ENCODE assay signal across 15 cellular contexts in the genomic region with DNA sequence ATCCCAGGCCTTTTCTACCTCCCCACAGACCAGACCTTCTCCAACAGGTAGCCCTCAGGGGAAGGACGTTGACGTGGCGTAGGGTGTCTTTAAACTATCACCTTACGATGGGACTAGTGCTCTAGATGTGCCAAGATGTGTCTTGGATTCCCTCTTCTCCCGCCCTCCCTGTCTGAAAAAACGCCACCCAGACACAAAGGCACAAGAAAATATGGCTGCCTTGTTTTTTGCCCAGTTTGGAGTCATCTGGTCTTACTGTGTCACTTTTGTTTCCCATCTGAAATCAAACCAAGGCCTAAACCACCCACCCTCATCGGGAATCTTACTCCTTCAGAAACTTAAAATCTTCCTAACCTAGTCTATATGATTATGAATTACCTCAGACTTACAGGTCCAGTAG.
DNase-seq lines count a peak whose midpoint lies in the region; ATAC-seq and TF ChIP-seq lines count a peak whose summit lies in the region.
"Had no signal": no experiment of that assay in that cellular context is flagged by ENCODE, and none has a peak within 500 bp of the region (broad histone marks: within the 10 kb centered on the region; RNA-seq: fewer than 3 reads in every experiment).

No MANE protein-coding gene starts in this region.

- H3K27me3 Mint-ChIP-seq in CD4-positive, CD25-positive, alpha-beta regulatory T cell: no peaks in the 10 kb centered on the region
- peaks cover 3% of the 10 kb centered on the region for H3K27me3 Mint-ChIP-seq in IgD-negative memory B cell
- H3K27me3 Mint-ChIP-seq: naive thymus-derived CD4-positive, alpha-beta T cell; type B pancreatic cell had no signal

- peak overlapping the region; percentile 81 for H3K4me2 ChIP-seq in osteoblast (ENCODE audit: insufficient read depth, low read length)
- H3K4me2 ChIP-seq: KMS-11 had no signal

- H3K4me3 ChIP-seq in CD4-positive, CD25-positive, alpha-beta regulatory T cell (ENCODE audit: low read depth, low read length): no peak overlapping the region
- H3K4me3 ChIP-seq in coronary artery (peak overlapping the region; percentile 72), osteoblast (ENCODE audit: insufficient read depth, low read length) (peak overlapping the region; percentile 72)

- no peaks in the 10 kb centered on the region for H3K36me3 ChIP-seq in CD4-positive, CD25-positive, alpha-beta regulatory T cell (ENCODE audit: control insufficient read depth, insufficient read depth, low read length)
- no peaks in the 10 kb centered on the region for H3K36me3 ChIP-seq in osteoblast (ENCODE audit: insufficient read depth, low read length)
- H3K36me3 ChIP-seq: sigmoid colon had no signal

- DNase-seq in CD4-positive, CD25-positive, alpha-beta regulatory T cell: no peak
- DNase-seq in coronary artery (ENCODE audit: low spot score) (no peak), osteoblast (ENCODE audit: insufficient read length, low spot score, missing footprints) (no peak), middle frontal gyrus (ENCODE audit: extremely low spot score, low spot score) (no peak), HCEC 1CT (no peak), COLO829 (ENCODE audit: low spot score) (no peak)
- DNase-seq: activated CD4-positive, alpha-beta T cell treated with anti-CD3 and anti-CD28 coated beads, Interleukin-2, amount 50 U/mL, for 48 hours; H7; naive thymus-derived CD4-positive, alpha-beta T cell; sigmoid colon; stimulated activated CD4-positive, alpha-beta T cell treated with anti-CD3 and anti-CD28 coated beads, Interleukin-4, amount 100 ng/mL, for 24 hours had no signal

- H3K9me3 ChIP-seq in CD4-positive, CD25-positive, alpha-beta regulatory T cell (ENCODE audit: control insufficient read depth in 2 of 2, low read length in 2 of 2): no peaks in the 10 kb centered on the region
- no peaks in the 10 kb centered on the region for H3K9me3 ChIP-seq in osteoblast (ENCODE audit: low read depth, low read length)
- H3K9me3 ChIP-seq: sigmoid colon had no signal

- peaks cover 3% of the 10 kb centered on the region for H3K4me1 ChIP-seq in CD4-positive, CD25-positive, alpha-beta regulatory T cell (ENCODE audit: control insufficient read depth, insufficient read depth, low read length, poor library complexity, severe bottlenecking)
- H3K4me1 ChIP-seq in osteoblast (ENCODE audit: insufficient read depth, low read length): peaks cover 9% of the 10 kb centered on the region

- ATAC-seq in CD4-positive, CD25-positive, alpha-beta regulatory T cell (ENCODE audit: low read depth in 2 of 2): no peak
- ATAC-seq in HG02798 (IDR thresholded peaks at IDR 0.05; ENCODE audit: poor library complexity, unreplicated experiment): no peak
- ATAC-seq: naive thymus-derived CD4-positive, alpha-beta T cell had no signal

- H3K9me3 Mint-ChIP-seq in CD4-positive, CD25-positive, alpha-beta regulatory T cell: no peaks in the 10 kb centered on the region
- H3K9me3 Mint-ChIP-seq in IgD-negative memory B cell: no peaks in the 10 kb centered on the region
- H3K9me3 Mint-ChIP-seq: naive thymus-derived CD4-positive, alpha-beta T cell had no signal

- no peak for TF ChIP-seq CTCF in coronary artery (IDR thresholded peaks at IDR 0.05)
- no peak for TF ChIP-seq CTCF in osteoblast (IDR thresholded peaks at IDR 0.05; ENCODE audit: extremely low read depth, low read depth, low read length)

- H4K20me1 ChIP-seq in osteoblast (ENCODE audit: insufficient read depth, low read length): no peaks in the 10 kb centered on the region

- H3K27me3 ChIP-seq in CD4-positive, CD25-positive, alpha-beta regulatory T cell (ENCODE audit: control insufficient read depth, insufficient read depth, low read length): no peaks in the 10 kb centered on the region
- no peaks in the 10 kb centered on the region for H3K27me3 ChIP-seq in osteoblast (ENCODE audit: insufficient read depth, low read length)
- H3K27me3 ChIP-seq: sigmoid colon had no signal

- no peaks in the 10 kb centered on the region for H3K79me2 ChIP-seq in osteoblast (ENCODE audit: insufficient read depth, low read length)

- H3K4me3 Mint-ChIP-seq in CD4-positive, CD25-positive, alpha-beta regulatory T cell: peak overlapping the region in 3 of 4 donors; percentile 84 to 95 (median 91)
- H3K4me3 Mint-ChIP-seq in IgD-negative memory B cell: peak overlapping the region; percentile 89 to 96 (median 92)
- H3K4me3 Mint-ChIP-seq: type B pancreatic cell had no signal

- peaks cover 0 to 22% (median 0%) of the 10 kb centered on the region in 4 donors for H3K4me1 Mint-ChIP-seq in CD4-positive, CD25-positive, alpha-beta regulatory T cell
- peaks cover 4 to 9% (median 7%) of the 10 kb centered on the region in 3 donors for H3K4me1 Mint-ChIP-seq in IgD-negative memory B cell

- no peaks in the 10 kb centered on the region for H3K36me3 Mint-ChIP-seq in CD4-positive, CD25-positive, alpha-beta regulatory T cell
- no peaks in the 10 kb centered on the region for H3K36me3 Mint-ChIP-seq in IgD-negative memory B cell
- H3K36me3 Mint-ChIP-seq: type B pancreatic cell had no signal

- no peak overlapping the region for H3K27ac ChIP-seq in CD4-positive, CD25-positive, alpha-beta regulatory T cell (ENCODE audit: insufficient read depth, low read length, poor library complexity, severe bottlenecking)
- H3K27ac ChIP-seq in coronary artery (peak overlapping the region in 1 of 2 donors; percentile 72), osteoblast (ENCODE audit: low read depth, low read length) (no peak overlapping the region)
- H3K27ac ChIP-seq: KMS-11 had no signal

- peak overlapping the region; percentile 83 for H2AFZ ChIP-seq in osteoblast (ENCODE audit: low read length)

- H3K27ac Mint-ChIP-seq in CD4-positive, CD25-positive, alpha-beta regulatory T cell: peak overlapping the region in 2 of 3 donors; percentile 76 to 89
- H3K27ac Mint-ChIP-seq in IgD-negative memory B cell: peak overlapping the region; percentile 47 to 96 (median 85)
- H3K27ac Mint-ChIP-seq: type B pancreatic cell had no signal
